Comparison of ENCODE assay signal across 20 cellular contexts in genomic region chr12:76241371-76241770, GRCh38.
DNase-seq lines count a peak whose midpoint lies in the region; ATAC-seq and TF ChIP-seq lines count a peak whose summit lies in the region.
"Had no signal": no experiment of that assay in that cellular context is flagged by ENCODE, and none has a peak within 500 bp of the region (broad histone marks: within the 10 kb centered on the region; RNA-seq: fewer than 3 reads in every experiment).

No MANE protein-coding gene starts in this region.

- H4K5ac ChIP-seq in IMR-90 (ENCODE audit: low read depth, low read length), result no peak overlapping the region

- H2BK15ac ChIP-seq in IMR-90 (ENCODE audit: low read depth, low read length), result no peak overlapping the region

- CTCF ChIA-PET in BJ (lab: Yijun Ruan, JAX) (no interaction called here), IMR-90 (lab: Yijun Ruan, JAX) (no interaction called here)

- H3K9ac ChIP-seq in IMR-90 (ENCODE audit: low read depth, low read length), result no peak overlapping the region
- H3K9ac ChIP-seq: BLaER1 treated with 17β-estradiol and CSF1 and Interleukin-3, amounts not matched to agents 10 nM and 100 nM had no signal

- H3K79me1 ChIP-seq in IMR-90 (ENCODE audit: low read depth in 1 of 2, low read length in 2 of 2), result no peaks in the 10 kb centered on the region

- in situ Hi-C loops in IMR-90 (cut with MboI; ENCODE audit: low sequenced_read_pairs), result no loop called here

- no peak overlapping the region for H3K18ac ChIP-seq in IMR-90 (ENCODE audit: low read depth, low read length)

- no peaks in the 10 kb centered on the region for H4K20me1 ChIP-seq in IMR-90 (ENCODE audit: insufficient read depth, low read length)
- H4K20me1 ChIP-seq in osteoblast (ENCODE audit: insufficient read depth, low read length), result no peaks in the 10 kb centered on the region
- H4K20me1 ChIP-seq: BLaER1 treated with 17β-estradiol and CSF1 and Interleukin-3, amounts not matched to agents 10 nM and 100 nM had no signal

- no peak overlapping the region for H2BK20ac ChIP-seq in IMR-90 (ENCODE audit: low read depth, low read length)

- no peak for ATAC-seq in IMR-90 (ENCODE audit: low read depth)
- no peak for ATAC-seq in GM21825 (IDR thresholded peaks at IDR 0.05; ENCODE audit: unreplicated experiment)
- ATAC-seq: GM12878 had no signal

- no peak overlapping the region for H2BK120ac ChIP-seq in IMR-90 (ENCODE audit: low read depth, low read length)

- 0 out of 2 replicates have a peak, but pooled peaks have one; percentile 11 for TF ChIP-seq CTCF in BJ (IDR thresholded peaks at IDR 0.05; ENCODE audit: insufficient read depth, low read depth, low read length)
- TF ChIP-seq CTCF in IMR-90 (conservative IDR thresholded peaks at IDR 0.05; ENCODE audit: low read depth, low read length), result 0 out of 2 replicates have a peak, but pooled peaks have one; percentile 18
- TF ChIP-seq CTCF in choroid plexus epithelial cell (conservative IDR thresholded peaks at IDR 0.05; ENCODE audit: low read depth, low read length), result peak; percentile 13
- TF ChIP-seq CTCF in osteoblast (IDR thresholded peaks at IDR 0.05; ENCODE audit: extremely low read depth, low read depth, low read length), result peak; percentile 20
- TF ChIP-seq CTCF in breast epithelium (IDR thresholded peaks at IDR 0.05), result no peak

- H3K4ac ChIP-seq in IMR-90 (ENCODE audit: low read depth, low read length), result no peak overlapping the region

- H3K4me2 ChIP-seq in IMR-90 (ENCODE audit: low read depth, low read length), result no peak overlapping the region
- H3K4me2 ChIP-seq in osteoblast (ENCODE audit: insufficient read depth, low read length), result no peak overlapping the region
- H3K4me2 ChIP-seq: BLaER1 treated with 17β-estradiol and CSF1 and Interleukin-3, amounts not matched to agents 10 nM and 100 nM; PC-9 had no signal

- no peak for TF ChIP-seq POLR2A in IMR-90 (IDR thresholded peaks at IDR 0.05; ENCODE audit: low read depth, low read length)
- no peak for TF ChIP-seq POLR2A in breast epithelium (IDR thresholded peaks at IDR 0.05)

- H3K56ac ChIP-seq in IMR-90 (ENCODE audit: extremely low read depth, insufficient read depth, low read length), result no peak overlapping the region

- H4K91ac ChIP-seq in IMR-90 (ENCODE audit: insufficient read depth, low read depth, low read length), result no peak overlapping the region

- peaks cover 10% of the 10 kb centered on the region for H3K9me1 ChIP-seq in IMR-90 (ENCODE audit: insufficient read depth, low read length)

- H3K36me3 ChIP-seq in BJ (ENCODE audit: control insufficient read depth, insufficient read depth, low read length) (no peaks in the 10 kb centered on the region), IMR-90 (ENCODE audit: control insufficient read depth, insufficient read depth, low read length) (no peaks in the 10 kb centered on the region), osteoblast (ENCODE audit: insufficient read depth, low read length) (no peaks in the 10 kb centered on the region), breast epithelium (no peaks in the 10 kb centered on the region)
- H3K36me3 ChIP-seq: BLaER1 treated with 17β-estradiol and CSF1 and Interleukin-3, amounts not matched to agents 10 nM and 100 nM had no signal

- no peak overlapping the region for H2AK5ac ChIP-seq in IMR-90 (ENCODE audit: low read depth, low read length)

- H3K23ac ChIP-seq in IMR-90 (ENCODE audit: low read depth, low read length), result no peak overlapping the region

- no peak overlapping the region for H2AFZ ChIP-seq in IMR-90 (replicated peaks; ENCODE audit: low read length, poor library complexity)
- no peak overlapping the region for H2AFZ ChIP-seq in osteoblast (ENCODE audit: low read length)
- H2AFZ ChIP-seq: PC-9 had no signal

- H3K14ac ChIP-seq in IMR-90 (replicated peaks; ENCODE audit: low read depth, low read length), result no peak overlapping the region

- no CpG with 5 or more reads among the region's 1 CpG for WGBS in IMR-90 (ENCODE audit: extremely low coverage in 2 of 2, insufficient read length in 1 of 2), 2 experiments

- dilution Hi-C loops in IMR-90 (cut with HindIII; ENCODE audit: low sequenced_read_pairs, unreplicated experiment), result no loop called here

- POLR2A ChIA-PET in BJ (lab: Charles Lee) (no interaction called here), IMR-90 (lab: Charles Lee; ENCODE audit: unreplicated experiment) (no interaction called here)

- H3K4me3 ChIP-seq in BJ (ENCODE audit: low read depth, low read length), result no peak overlapping the region
- no peak overlapping the region for H3K4me3 ChIP-seq in IMR-90 (ENCODE audit: insufficient read depth, low read depth, low read length)
- no peak overlapping the region for H3K4me3 ChIP-seq in choroid plexus epithelial cell (ENCODE audit: low read depth, low read length)
- no peak overlapping the region for H3K4me3 ChIP-seq in osteoblast (ENCODE audit: insufficient read depth, low read length)
- H3K4me3 ChIP-seq in breast epithelium, result no peak overlapping the region
- H3K4me3 ChIP-seq: BLaER1 treated with 17β-estradiol and CSF1 and Interleukin-3, amounts not matched to agents 10 nM and 100 nM; GM12878; PC-9 had no signal

- H2AK9ac ChIP-seq in IMR-90 (replicated peaks; ENCODE audit: low read depth, low read length, poor library complexity), result no peak overlapping the region

- DNase-seq in BJ (ENCODE audit: low read depth), result no peak
- DNase-seq in IMR-90, result peak; percentile 48
- DNase-seq in choroid plexus epithelial cell (ENCODE audit: low read depth), result no peak
- peak; percentile 41 for DNase-seq in osteoblast (ENCODE audit: insufficient read length, low spot score, missing footprints)
- no peak for DNase-seq in DMS79 (lab: John Stamatoyannopoulos, UW)
- DNase-seq in breast epithelium (ENCODE audit: low spot score in 2 of 2), result no peak
- DNase-seq: CD4-positive, alpha-beta T cell; GDM1; NCI-H1048; NCI-H1417; NCI-H1694; NCI-H2029 treated with DMSO at 0.1 percent for 48 hours; NCI-H526 treated with DMSO at 0.1 percent for 48 hours; PC-9; RPMI8226; SHP77 had no signal

- H3K27me3 ChIP-seq in BJ (ENCODE audit: control insufficient read depth, insufficient read depth, low read length) (no peaks in the 10 kb centered on the region), IMR-90 (ENCODE audit: control insufficient read depth, insufficient read depth, low read length) (no peaks in the 10 kb centered on the region), osteoblast (ENCODE audit: insufficient read depth, low read length) (no peaks in the 10 kb centered on the region), breast epithelium (no peaks in the 10 kb centered on the region)
- H3K27me3 ChIP-seq: BLaER1 treated with 17β-estradiol and CSF1 and Interleukin-3, amounts not matched to agents 10 nM and 100 nM had no signal

- no TSS peak for BruUV-seq in IMR-90 (replicated peaks; lab: Mats Ljungman, UMichigan)

- H3K4me1 ChIP-seq in IMR-90 (ENCODE audit: control insufficient read depth, insufficient read depth, low read length), result peaks cover 4% of the 10 kb centered on the region
- peaks cover 33% of the 10 kb centered on the region for H3K4me1 ChIP-seq in osteoblast (ENCODE audit: insufficient read depth, low read length)
- no peaks in the 10 kb centered on the region for H3K4me1 ChIP-seq in breast epithelium
- H3K4me1 ChIP-seq: BLaER1 treated with 17β-estradiol and CSF1 and Interleukin-3, amounts not matched to agents 10 nM and 100 nM had no signal

- intact Hi-C loops in IMR-90 (cut with micrococcal nuclease) (no loop called here), breast epithelium (cut with DNase I; ENCODE audit: low total_unique reads) (no loop called here)

- no peak for TF ChIP-seq RAD21 in IMR-90 (IDR thresholded peaks at IDR 0.05; ENCODE audit: low read length)

- H3K9me3 ChIP-seq in IMR-90 (ENCODE audit: control insufficient read depth, insufficient read depth, low read length) (peaks cover 3% of the 10 kb centered on the region; the same call in 1 of the 2 replicates), osteoblast (ENCODE audit: low read depth, low read length) (no peaks in the 10 kb centered on the region), breast epithelium (no peaks in the 10 kb centered on the region)
- H3K9me3 ChIP-seq: BLaER1 treated with 17β-estradiol and CSF1 and Interleukin-3, amounts not matched to agents 10 nM and 100 nM had no signal

- H2BK5ac ChIP-seq in IMR-90 (ENCODE audit: low read depth, low read length, poor library complexity, severe bottlenecking), result no peak overlapping the region

- no peak overlapping the region for H4K8ac ChIP-seq in IMR-90 (ENCODE audit: low read depth in 2 of 2, low read length in 2 of 2)

- no peak overlapping the region for H3K27ac ChIP-seq in IMR-90 (ENCODE audit: insufficient read depth, low read length)
- H3K27ac ChIP-seq in osteoblast (ENCODE audit: low read depth, low read length), result no peak overlapping the region
- H3K27ac ChIP-seq in breast epithelium, result no peak overlapping the region
- H3K27ac ChIP-seq: BLaER1 treated with 17β-estradiol and CSF1 and Interleukin-3, amounts not matched to agents 10 nM and 100 nM; HL-60; PC-9 had no signal

- no peaks in the 10 kb centered on the region for H3K79me2 ChIP-seq in osteoblast (ENCODE audit: insufficient read depth, low read length)

TF ChIP-seq in IMR-90, 13 proteins besides CTCF, POLR2A, EP300 and RAD21 (continues in another document):
- TF ChIP-seq RFX5 (IDR thresholded peaks at IDR 0.05; ENCODE audit: low read depth, low read length) (no peak), BHLHE40 (IDR thresholded peaks at IDR 0.05; ENCODE audit: low read depth, low read length) (no peak), RCOR1 (IDR thresholded peaks at IDR 0.05; ENCODE audit: insufficient replicate concordance, low read length) (no peak), FOS (IDR thresholded peaks at IDR 0.05; ENCODE audit: low read depth, low read length) (no peak), MXI1 (IDR thresholded peaks at IDR 0.05; ENCODE audit: borderline replicate concordance, low read depth, low read length) (no peak), CEBPB (IDR thresholded peaks at IDR 0.05; ENCODE audit: low read depth, low read length) (no peak), NFE2L2 (IDR thresholded peaks at IDR 0.05; ENCODE audit: low read depth, low read length) (no peak), MAFK (IDR thresholded peaks at IDR 0.05; ENCODE audit: low read depth, low read length) (no peak), SMC3 (IDR thresholded peaks at IDR 0.05; ENCODE audit: low read depth, low read length) (no peak), USF2 (IDR thresholded peaks at IDR 0.05; ENCODE audit: low read depth, low read length) (no peak)

Comparison
In these comparisons a context has a peak if more than half of its experiments do, and no peak if none do; other contexts are left out.
1. DNase-seq: peak in IMR-90 (single experiment) and osteoblast (single experiment); none in BJ (single experiment), choroid plexus epithelial cell (single experiment), DMS79 (single experiment) and breast epithelium (0 of 2).
2. CTCF ChIP-seq: peak in BJ (single experiment), IMR-90 (single experiment), choroid plexus epithelial cell (single experiment) and osteoblast (single experiment); none in breast epithelium (0 of 3).